Comparison of ENCODE assay signal across 8 cellular contexts in the genomic region with DNA sequence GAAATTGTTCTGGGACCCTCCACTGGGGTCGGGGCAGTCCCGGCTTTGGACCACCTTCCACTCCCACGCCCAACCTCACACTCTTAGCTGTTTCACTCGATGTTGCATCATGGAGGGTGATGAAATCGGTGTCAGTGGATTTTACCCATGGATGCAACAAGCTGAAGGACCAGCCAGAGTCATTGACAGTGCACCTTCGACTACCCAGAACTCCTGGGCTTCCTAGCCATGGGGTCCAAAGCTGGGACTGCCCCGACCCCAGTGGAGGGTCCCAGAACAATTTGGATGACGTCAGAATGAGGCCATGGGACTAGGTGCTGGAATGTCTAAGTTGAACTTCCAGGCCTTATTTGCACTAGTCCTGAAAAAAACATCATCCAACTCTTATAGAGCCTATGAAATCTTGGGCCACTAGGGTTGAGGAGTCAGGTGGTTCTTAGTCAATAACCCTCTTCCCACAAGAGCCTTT. TPM values are rescaled to one million over a fixed set of nuclear protein-coding genes. Genes with fewer than 3 reads are reported as not detected.
DNase-seq lines count a peak whose midpoint lies in the region; ATAC-seq and TF ChIP-seq lines count a peak whose summit lies in the region.
"Had no signal": no experiment of that assay in that cellular context is flagged by ENCODE, and none has a peak within 500 bp of the region (broad histone marks: within the 10 kb centered on the region; RNA-seq: fewer than 3 reads in every experiment).

No MANE protein-coding gene starts in this region.

- H3K4me3 Mint-ChIP-seq in natural killer cell treated with Interleukin-12 subunit alpha and Interleukin-12 subunit beta and Interleukin-15 and Interleukin-18, amount 100 ng/mL, for 72 hours = no peak overlapping the region
- H3K4me3 Mint-ChIP-seq in natural killer cell = no peak overlapping the region
- peak overlapping the region; percentile 90 for H3K4me3 Mint-ChIP-seq in activated naive CD8-positive, alpha-beta T cell treated with anti-CD3 and anti-CD28 coated beads, Interleukin-2, amount 50 U/mL, for 24 hours

- no peaks in the 10 kb centered on the region for H3K36me3 Mint-ChIP-seq in natural killer cell treated with Interleukin-12 subunit alpha and Interleukin-12 subunit beta and Interleukin-15 and Interleukin-18, amount 100 ng/mL, for 72 hours
- peaks cover 3% of the 10 kb centered on the region for H3K36me3 Mint-ChIP-seq in natural killer cell
- peaks cover 24% of the 10 kb centered on the region for H3K36me3 Mint-ChIP-seq in activated naive CD8-positive, alpha-beta T cell treated with anti-CD3 and anti-CD28 coated beads, Interleukin-2, amount 50 U/mL, for 24 hours (ENCODE audit: low read depth)

- H3K4me1 Mint-ChIP-seq in natural killer cell treated with Interleukin-12 subunit alpha and Interleukin-12 subunit beta and Interleukin-15 and Interleukin-18, amount 100 ng/mL, for 72 hours (ENCODE audit: low read depth in 2 of 2) = peaks cover 32 to 33% of the 10 kb centered on the region in 2 donors
- peaks cover 17 to 30% of the 10 kb centered on the region in 2 donors for H3K4me1 Mint-ChIP-seq in natural killer cell
- peaks cover 60% of the 10 kb centered on the region for H3K4me1 Mint-ChIP-seq in activated naive CD8-positive, alpha-beta T cell treated with anti-CD3 and anti-CD28 coated beads, Interleukin-2, amount 50 U/mL, for 24 hours

- no peak for TF ChIP-seq CTCF in natural killer cell (IDR thresholded peaks at IDR 0.05)

- no peak for ATAC-seq in natural killer cell treated with Interleukin-12 subunit alpha and Interleukin-12 subunit beta and Interleukin-15 and Interleukin-18, amount 100 ng/mL, for 72 hours
- ATAC-seq in natural killer cell (no peak), GM21360 (IDR thresholded peaks at IDR 0.05; ENCODE audit: unreplicated experiment) (no peak), GM21390 (IDR thresholded peaks at IDR 0.05; ENCODE audit: unreplicated experiment) (no peak)
- no peak for ATAC-seq in activated naive CD8-positive, alpha-beta T cell treated with anti-CD3 and anti-CD28 coated beads, Interleukin-2, amount 50 U/mL, for 24 hours

- no peak for DNase-seq in natural killer cell treated with Interleukin-12 subunit alpha and Interleukin-12 subunit beta and Interleukin-15 and Interleukin-18, amount 100 ng/mL, for 72 hours (ENCODE audit: low spot score)
- no peak for DNase-seq in natural killer cell
- peak; percentile 31 for DNase-seq in activated naive CD8-positive, alpha-beta T cell treated with anti-CD3 and anti-CD28 coated beads, Interleukin-2, amount 50 U/mL, for 24 hours
- DNase-seq in EL = no peak
- DNase-seq: cerebellar nuclear complex had no signal

- intact Hi-C loops in natural killer cell (cut with micrococcal nuclease) = no loop called here

- H3K9me3 Mint-ChIP-seq in natural killer cell treated with Interleukin-12 subunit alpha and Interleukin-12 subunit beta and Interleukin-15 and Interleukin-18, amount 100 ng/mL, for 72 hours = no peaks in the 10 kb centered on the region
- no peaks in the 10 kb centered on the region for H3K9me3 Mint-ChIP-seq in natural killer cell
- no peaks in the 10 kb centered on the region for H3K9me3 Mint-ChIP-seq in activated naive CD8-positive, alpha-beta T cell treated with anti-CD3 and anti-CD28 coated beads, Interleukin-2, amount 50 U/mL, for 24 hours

- peak overlapping the region; percentile 78 to 84 for H3K27ac Mint-ChIP-seq in natural killer cell treated with Interleukin-12 subunit alpha and Interleukin-12 subunit beta and Interleukin-15 and Interleukin-18, amount 100 ng/mL, for 72 hours
- H3K27ac Mint-ChIP-seq in natural killer cell = peak overlapping the region in 1 of 2 donors; percentile 91
- peak overlapping the region; percentile 97 for H3K27ac Mint-ChIP-seq in activated naive CD8-positive, alpha-beta T cell treated with anti-CD3 and anti-CD28 coated beads, Interleukin-2, amount 50 U/mL, for 24 hours

- H3K27me3 Mint-ChIP-seq in natural killer cell treated with Interleukin-12 subunit alpha and Interleukin-12 subunit beta and Interleukin-15 and Interleukin-18, amount 100 ng/mL, for 72 hours = no peaks in the 10 kb centered on the region
- no peaks in the 10 kb centered on the region for H3K27me3 Mint-ChIP-seq in natural killer cell (ENCODE audit: low read depth in 2 of 2)
- H3K27me3 Mint-ChIP-seq in activated naive CD8-positive, alpha-beta T cell treated with anti-CD3 and anti-CD28 coated beads, Interleukin-2, amount 50 U/mL, for 24 hours = peaks cover 2% of the 10 kb centered on the region

RNA-seq across cellular contexts. Expression of gene IL23A, which starts 0.9 kb away (rescaled TPM):
- 1 to 10 TPM in 1 of 2 donors, under 1 TPM in 1; 0.84 to 1.3 TPM for total RNA-seq in natural killer cell treated with Interleukin-12 subunit alpha and Interleukin-12 subunit beta and Interleukin-15 and Interleukin-18, amount 100 ng/mL, for 72 hours
- 1 to 10 TPM; 1.8 to 2.7 (median 2.2) TPM for total RNA-seq in natural killer cell

RNA-seq across cellular contexts. Expression of gene PAN2, which starts 4.0 kb away (rescaled TPM):
- total RNA-seq in natural killer cell treated with Interleukin-12 subunit alpha and Interleukin-12 subunit beta and Interleukin-15 and Interleukin-18, amount 100 ng/mL, for 72 hours = 10 to 100 TPM; 22.8 to 42.8 TPM
- total RNA-seq in natural killer cell = 100 to 1,000 TPM in 1 of 3 donors, 10 to 100 TPM in 2; 86.2 to 117 (median 95.7) TPM

RNA-seq across cellular contexts. Expression of gene CNPY2, which starts 22.0 kb away (rescaled TPM):
- 100 to 1,000 TPM; 132 to 162 TPM for total RNA-seq in natural killer cell treated with Interleukin-12 subunit alpha and Interleukin-12 subunit beta and Interleukin-15 and Interleukin-18, amount 100 ng/mL, for 72 hours
- 10 to 100 TPM; 50.4 to 64.3 (median 60.8) TPM for total RNA-seq in natural killer cell

RNA-seq across cellular contexts. Expression of gene STAT2, which starts 22.1 kb away (rescaled TPM):
- total RNA-seq in natural killer cell treated with Interleukin-12 subunit alpha and Interleukin-12 subunit beta and Interleukin-15 and Interleukin-18, amount 100 ng/mL, for 72 hours = 100 to 1,000 TPM in 1 of 2 donors, 10 to 100 TPM in 1; 97.7 to 104 TPM
- 100 to 1,000 TPM; 140 to 157 (median 143) TPM for total RNA-seq in natural killer cell

RNA-seq across cellular contexts. Expression of gene APOF, which starts 24.9 kb away (rescaled TPM):
- total RNA-seq in natural killer cell treated with Interleukin-12 subunit alpha and Interleukin-12 subunit beta and Interleukin-15 and Interleukin-18, amount 100 ng/mL, for 72 hours = not detected
- not detected for total RNA-seq in natural killer cell
- total RNA-seq: subcutaneous adipose tissue had no signal
